Comparison of ENCODE assay signal across 8 cellular contexts in genomic region chr3:58490860-58491501, GRCh38. TPM values are rescaled to one million over a fixed set of nuclear protein-coding genes. Genes with fewer than 3 reads are reported as not detected.
DNase-seq lines count a peak whose midpoint lies in the region; ATAC-seq and TF ChIP-seq lines count a peak whose summit lies in the region.

No MANE protein-coding gene starts in this region.

- peaks cover 18% of the 10 kb centered on the region for H3K79me2 ChIP-seq in mammary epithelial cell (ENCODE audit: insufficient read depth, low read length)
- H3K79me2 ChIP-seq in mesendoderm (ENCODE audit: control insufficient read depth, insufficient read depth, low read length), result peaks cover 35% of the 10 kb centered on the region

- 60% methylated on average over 13 of the region's 19 CpGs for WGBS in mammary epithelial cell (ENCODE audit: low coverage, missing lambda C conversion rate)
- no CpG with 5 or more reads among the region's 19 CpGs for WGBS in mesendoderm (ENCODE audit: extremely low coverage, insufficient coverage, low lambda C conversion rate)
- 74% methylated on average over 19 of the region's 19 CpGs for WGBS in urinary bladder

- no peak for ATAC-seq in GM18511 (IDR thresholded peaks at IDR 0.05; ENCODE audit: unreplicated experiment)
- no peak for ATAC-seq in HG02588 (IDR thresholded peaks at IDR 0.05; ENCODE audit: unreplicated experiment)
- ATAC-seq in HG03196 (IDR thresholded peaks at IDR 0.05; ENCODE audit: unreplicated experiment), result no peak

- peaks cover 3% of the 10 kb centered on the region for H3K36me3 Mint-ChIP-seq in activated naive CD4-positive, alpha-beta T cell treated with anti-CD3 and anti-CD28 coated beads, Interleukin-2, amount 10 ng/mL, durations not matched to agents 7 days and 5 days

- H2BK15ac ChIP-seq in mesendoderm (replicated peaks; ENCODE audit: low read depth), result no peak overlapping the region

- no peak overlapping the region for H4K5ac ChIP-seq in mesendoderm (ENCODE audit: low read length)

- no peak for TF ChIP-seq CTCF in mammary epithelial cell (conservative IDR thresholded peaks at IDR 0.05 in 1 of 2, IDR thresholded peaks at IDR 0.05 in 1 of 2; ENCODE audit: extremely low read depth in 1 of 2, insufficient read depth in 1 of 2, low read depth in 1 of 2, low read length in 2 of 2)

- H3K23ac ChIP-seq in mesendoderm (ENCODE audit: low read length), result peak overlapping the region; percentile 66

- H2BK120ac ChIP-seq in mesendoderm (ENCODE audit: low read depth, low read length), result no peak overlapping the region

- H3K9me3 ChIP-seq in mammary epithelial cell (replicated peaks; ENCODE audit: insufficient read depth, low read length), result no peaks in the 10 kb centered on the region

- peak overlapping the region; percentile 83 for H3K4me2 ChIP-seq in mammary epithelial cell (ENCODE audit: insufficient read depth, low read depth, low read length)
- peak overlapping the region; percentile 6 for H3K4me2 ChIP-seq in mesendoderm (ENCODE audit: low read length)

- peak overlapping the region; percentile 83 for H2AFZ ChIP-seq in mammary epithelial cell (ENCODE audit: low read depth, low read length)

- peak overlapping the region; percentile 3 for H3K18ac ChIP-seq in mesendoderm (ENCODE audit: low read length)

- H3K4me1 Mint-ChIP-seq in activated naive CD4-positive, alpha-beta T cell treated with anti-CD3 and anti-CD28 coated beads, Interleukin-2, amount 10 ng/mL, durations not matched to agents 7 days and 5 days, result peaks cover 30% of the 10 kb centered on the region

- H3K4me1 ChIP-seq in mammary epithelial cell (ENCODE audit: insufficient read depth, low read length) (peaks cover 19% of the 10 kb centered on the region), mesendoderm (ENCODE audit: control insufficient read depth, low read depth, low read length) (peaks cover 12% of the 10 kb centered on the region), urinary bladder (ENCODE audit: insufficient read depth) (no peaks in the 10 kb centered on the region)

- H3K9me3 Mint-ChIP-seq in activated naive CD4-positive, alpha-beta T cell treated with anti-CD3 and anti-CD28 coated beads, Interleukin-2, amount 10 ng/mL, durations not matched to agents 7 days and 5 days, result no peaks in the 10 kb centered on the region

- no peaks in the 10 kb centered on the region for H4K20me1 ChIP-seq in mammary epithelial cell (ENCODE audit: insufficient read depth, low read length)

- intact Hi-C loops in mammary epithelial cell (cut with micrococcal nuclease), result loop anchor here (1.0 to 5.0 kb wide), 3 partner anchors 41 to 139 kb away; partner anchors contain the start of gene PDHB

- H2BK5ac ChIP-seq in mesendoderm (ENCODE audit: low read length), result peak overlapping the region; percentile 37

- H3K9ac ChIP-seq in mammary epithelial cell (ENCODE audit: insufficient read depth, low read length) (no peak overlapping the region), mesendoderm (ENCODE audit: low read length) (peak overlapping the region; percentile 66)

- CTCF ChIA-PET in activated naive CD4-positive, alpha-beta T cell treated with anti-CD3 and anti-CD28 coated beads, Interleukin-2, amount 10 ng/mL, durations not matched to agents 7 days and 5 days (lab: Charles Lee), result interaction anchor here (0.6 to 5.5 kb wide), 12 partner anchors 9 to 184 kb away, joined by 3 to 36 read pairs (median 4); partner anchors contain the start of genes HTD2 and RPP14
- CTCF ChIA-PET in mammary epithelial cell (lab: Charles Lee; ENCODE audit: low non-redundant PET), result interaction anchor here (0.9 kb wide), 1 partner anchor 169 kb away, joined by 18 read pairs; no protein-coding TSS in a partner anchor

- H3K4me3 Mint-ChIP-seq in activated naive CD4-positive, alpha-beta T cell treated with anti-CD3 and anti-CD28 coated beads, Interleukin-2, amount 10 ng/mL, durations not matched to agents 7 days and 5 days, result peak overlapping the region; percentile 53

- in situ Hi-C loops in mammary epithelial cell (cut with MboI; ENCODE audit: low sequenced_read_pairs in 2 of 2), result no loop called here

- H3K36me3 ChIP-seq in mammary epithelial cell (ENCODE audit: insufficient read depth, low read length) (no peaks in the 10 kb centered on the region), mesendoderm (ENCODE audit: control insufficient read depth, insufficient read depth, low read length) (no peaks in the 10 kb centered on the region), urinary bladder (ENCODE audit: insufficient read depth) (no peaks in the 10 kb centered on the region)

- peaks cover 3% of the 10 kb centered on the region for H3K79me1 ChIP-seq in mesendoderm (ENCODE audit: low read length)

- BruUV-seq in mammary epithelial cell (replicated peaks; lab: Mats Ljungman, UMichigan), result no TSS peak

- H3K27ac Mint-ChIP-seq in activated naive CD4-positive, alpha-beta T cell treated with anti-CD3 and anti-CD28 coated beads, Interleukin-2, amount 10 ng/mL, durations not matched to agents 7 days and 5 days, result no peak overlapping the region

- DNase-seq in activated naive CD4-positive, alpha-beta T cell treated with anti-CD3 and anti-CD28 coated beads, Interleukin-2, amount 10 ng/mL, durations not matched to agents 7 days and 5 days, result no peak
- DNase-seq in activated naive CD4-positive, alpha-beta T cell treated with anti-CD3 and anti-CD28 coated beads, Interleukin-2, amount 50 U/mL, for 16 hours, result no peak
- DNase-seq in mammary epithelial cell, result no peak
- no peak for DNase-seq in mesendoderm

- H3K4me3 ChIP-seq in mammary epithelial cell (replicated peaks in 1 of 3; ENCODE audit: insufficient read depth in 1 of 3, low read depth in 2 of 3, low read length in 3 of 3) (peak overlapping the region in 1 of 3 experiments; percentile 32), mesendoderm (ENCODE audit: low read length) (no peak overlapping the region), urinary bladder (ENCODE audit: low read depth, low read length) (peak overlapping the region; percentile 95)

- H3K27ac ChIP-seq in mammary epithelial cell (ENCODE audit: insufficient read depth, low read depth, low read length), result no peak overlapping the region
- H3K27ac ChIP-seq in mesendoderm (ENCODE audit: low read depth, low read length), result no peak overlapping the region
- H3K27ac ChIP-seq in urinary bladder (ENCODE audit: low read depth), result peak overlapping the region; percentile 54

- H3K27me3 Mint-ChIP-seq in activated naive CD4-positive, alpha-beta T cell treated with anti-CD3 and anti-CD28 coated beads, Interleukin-2, amount 10 ng/mL, durations not matched to agents 7 days and 5 days, result peaks cover 50% of the 10 kb centered on the region

- peak overlapping the region; percentile 5 for H3K4ac ChIP-seq in mesendoderm (ENCODE audit: low read depth, low read length)

- H4K8ac ChIP-seq in mesendoderm (ENCODE audit: low read depth, low read length), result no peak overlapping the region

- peaks cover 6% of the 10 kb centered on the region for H3K27me3 ChIP-seq in mammary epithelial cell (ENCODE audit: insufficient read depth, low read length)
- H3K27me3 ChIP-seq in mesendoderm (ENCODE audit: insufficient read depth, low read length, poor library complexity), result no peaks in the 10 kb centered on the region

- H2AK5ac ChIP-seq in mesendoderm (ENCODE audit: low read length), result no peak overlapping the region

- dilution Hi-C loops in mammary epithelial cell (cut with HindIII; ENCODE audit: low sequenced_read_pairs), result loop anchor here (5.0 kb wide), 2 partner anchors 34 to 36 kb away; no protein-coding TSS in a partner anchor

- H3K56ac ChIP-seq in mesendoderm (ENCODE audit: low read length), result peak overlapping the region; percentile 75

RNA-seq across cellular contexts. Expression of gene KCTD6, which starts 0.9 kb away (rescaled TPM):
- 1 to 10 TPM; 2.7 to 5.6 TPM for total RNA-seq in mammary epithelial cell
- 4.5 TPM for polyA plus RNA-seq in mammary epithelial cell
- 6.4 TPM for polyA minus RNA-seq in mammary epithelial cell
- polyA plus RNA-seq in mesendoderm (2013, experiment 1 of 2), result 44.2 TPM
- polyA plus RNA-seq in mesendoderm (2013, experiment 2 of 2), result 42.6 TPM
- total RNA-seq in urinary bladder, result 28.2 TPM
- polyA plus RNA-seq in urinary bladder, result 10.7 TPM

RNA-seq across cellular contexts. Expression of gene ACOX2, which starts 46.0 kb away (rescaled TPM):
- total RNA-seq in mammary epithelial cell, result 1 to 10 TPM in 1 of 2 donors, not detected in 1; 1.0 TPM
- 0.74 TPM for polyA plus RNA-seq in mammary epithelial cell
- 8.9 TPM for polyA minus RNA-seq in mammary epithelial cell
- polyA plus RNA-seq in mesendoderm (2013, experiment 1 of 2), result 7.6 TPM
- 8.1 TPM for polyA plus RNA-seq in mesendoderm (2013, experiment 2 of 2)
- total RNA-seq in urinary bladder, result 28.8 TPM
- 25.7 TPM for polyA plus RNA-seq in urinary bladder

RNA-seq across cellular contexts. Expression of gene PDHB, which starts 57.3 kb away (rescaled TPM):
- total RNA-seq in mammary epithelial cell (10 to 100 TPM; 43.2 to 44.9 TPM), urinary bladder (72.3 TPM)
- polyA plus RNA-seq in mammary epithelial cell (53.1 TPM), urinary bladder (99.4 TPM)
- 15.9 TPM for polyA minus RNA-seq in mammary epithelial cell
- polyA plus RNA-seq in mesendoderm (2013, experiment 1 of 2), result 316 TPM
- 310 TPM for polyA plus RNA-seq in mesendoderm (2013, experiment 2 of 2)

Comparison
In these comparisons a context has a peak if more than half of its experiments do, and no peak if none do; other contexts are left out.
1. RNA of gene ACOX2, which starts 46.0 kb away (total RNA-seq): 28.8 TPM in urinary bladder (single experiment); 1.0 TPM in mammary epithelial cell; every median in the first group is over 10 times any median in the second.